ENCODE assay signal across 9 cellular contexts in genomic region chr6:93423542-93423941, GRCh38. TPM values are rescaled to one million over a fixed set of nuclear protein-coding genes. Genes with fewer than 3 reads are reported as not detected.
DNase-seq lines count a peak whose midpoint lies in the region; ATAC-seq, FAIRE-seq and TF ChIP-seq lines count a peak whose summit lies in the region.
"Had no signal": no experiment of that assay in that cellular context is flagged by ENCODE, and none has a peak within 500 bp of the region (broad histone marks: within the 10 kb centered on the region; RNA-seq: fewer than 3 reads in every experiment).

No MANE protein-coding gene starts in this region.

- RAD21 ChIA-PET in GM12878 (lab: Charles Lee; ENCODE audit: unreplicated experiment) = interaction anchor here (1.1 to 2.1 kb wide), 4 partner anchors 295 to 1668 kb away, joined by 4 to 15 read pairs (median 6); no protein-coding TSS in a partner anchor

- TF ChIP-seq POLR2A in GM12878 (IDR thresholded peaks at IDR 0.05; ENCODE audit: low read depth, low read length) = no peak

- in situ Hi-C loops in GM12878 (cut with MboI) = no loop called here

- DNase-seq in D721Med (ENCODE audit: insufficient read length, low spot score) = no peak
- DNase-seq in NCI-H345 treated with DMSO at 0.1 percent for 48 hours (lab: John Stamatoyannopoulos, UW; ENCODE audit: unreplicated experiment) = peak; percentile 32
- no peak for DNase-seq in GM12878 (ENCODE audit: low read depth, low spot score)
- DNase-seq in activated effector memory CD4-positive, alpha-beta T cell treated with anti-CD3 and anti-CD28 coated beads, Interleukin-2, amount 50 U/mL, for 16 hours = no peak

- FAIRE-seq in D721Med (lab: Jason Lieb, UNC) = no peak
- FAIRE-seq in GM12878 (lab: Jason Lieb, UNC) = no peak

- H3K9me3 ChIP-seq in HEK293 (ENCODE audit: control insufficient read depth, insufficient read depth, low read depth, low read length) = no peaks in the 10 kb centered on the region
- H3K9me3 ChIP-seq in GM12878 (replicated peaks; ENCODE audit: control insufficient read depth, insufficient read depth, low read length) = no peaks in the 10 kb centered on the region; the same call in 1 of the 3 replicates

- H3K4me1 ChIP-seq in HEK293 (ENCODE audit: control insufficient read depth, insufficient read depth, low read length) = peaks cover 7% of the 10 kb centered on the region; the same call in 1 of the 2 replicates
- no peaks in the 10 kb centered on the region for H3K4me1 ChIP-seq in GM12878 (ENCODE audit: control insufficient read depth, insufficient read depth, low read length)

- H3K27ac ChIP-seq in HEK293 (ENCODE audit: extremely low read depth, low read depth, low read length) (no peak overlapping the region), GM12878 (ENCODE audit: control insufficient read depth, insufficient read depth) (no peak overlapping the region)

- SMC1A ChIA-PET in GM12878 (lab: Charles Lee; ENCODE audit: uncharacterized antibody, unreplicated experiment) = interaction anchor here (0.6 to 3.9 kb wide), 8 partner anchors 16 to 613 kb away, joined by 3 to 19 read pairs (median 3); no protein-coding TSS in a partner anchor

- POLR2A ChIA-PET in HEK293 (lab: Yijun Ruan, JAX) (no interaction called here), GM12878 (lab: Charles Lee) (interaction anchor here (0.7 kb wide), 1 partner anchor 1020 kb away, joined by 5 read pairs; no protein-coding TSS in a partner anchor)

- intact Hi-C loops in GM12878 (cut with micrococcal nuclease; ENCODE audit: unreplicated experiment) = loop anchor here (5.0 kb wide), 1 partner anchor 386 kb away; no protein-coding TSS in a partner anchor

- H3K27me3 Mint-ChIP-seq in nephron (ENCODE audit: low read depth) = no peaks in the 10 kb centered on the region

- BruUV-seq in GM12878 (replicated peaks; lab: Mats Ljungman, UMichigan) = no TSS peak

- H3K4me1 Mint-ChIP-seq in nephron = peaks cover 19% of the 10 kb centered on the region

- TF ChIP-seq CTCF in D721Med (IDR thresholded peaks at IDR 0.05; ENCODE audit: insufficient read depth, missing control alignments) (peak; percentile 69), HEK293 (tag by site-specific recombination; IDR thresholded peaks at IDR 0.05) (0 out of 2 replicates have a peak, but pooled peaks have one; percentile 29), GM12878 (IDR thresholded peaks at IDR 0.05 in 2 of 3, conservative IDR thresholded peaks at IDR 0.05 in 1 of 3; ENCODE audit: control insufficient read depth in 2 of 3, extremely low read depth in 1 of 3, insufficient read depth in 1 of 3, low read depth in 3 of 3, low read length in 3 of 3) (peak; percentile 43 to 49 (median 44); a peak in 5 of 6 replicates), nephron (IDR thresholded peaks at IDR 0.05; ENCODE audit: unreplicated experiment in 3 of 3) (peak; percentile 64 to 73 (median 64))

- CTCF ChIA-PET in HEK293 (lab: Yijun Ruan, JAX) (interaction anchor here (0.6 to 2.6 kb wide), 60 partner anchors 9 to 1858 kb away, joined by 3 to 28 read pairs (median 4); no protein-coding TSS in a partner anchor), GM12878 (lab: Yijun Ruan, JAX) (interaction anchor here (0.6 to 3.6 kb wide), 12 partner anchors 9 to 1668 kb away, joined by 3 to 35 read pairs (median 3); no protein-coding TSS in a partner anchor)

- H3K4me3 ChIP-seq in HEK293 (ENCODE audit: low read depth, low read length) = no peak overlapping the region
- no peak overlapping the region for H3K4me3 ChIP-seq in GM12878

- H3K27ac Mint-ChIP-seq in nephron = peak overlapping the region in 1 of 3 experiments; percentile 34
- H3K27ac Mint-ChIP-seq: IgD-negative memory B cell had no signal

- H3K27me3 ChIP-seq in GM12878 (replicated peaks in 1 of 2; ENCODE audit: control insufficient read depth in 2 of 2, insufficient read depth in 2 of 2, low read length in 1 of 2) = peaks cover 2 to 9% of the 10 kb centered on the region in 2 experiments; a peak in 2 of 4 replicates

- H3K4me3 Mint-ChIP-seq in nephron = peak overlapping the region in 2 of 3 experiments; percentile 22 to 37
- H3K4me3 Mint-ChIP-seq: IgD-negative memory B cell had no signal

- H3K36me3 Mint-ChIP-seq in nephron (ENCODE audit: low read depth) = no peaks in the 10 kb centered on the region

- no peaks in the 10 kb centered on the region for H3K79me2 ChIP-seq in GM12878 (ENCODE audit: control insufficient read depth, insufficient read depth, low read length)

- 50% methylated on average over 2 of the region's 2 CpGs for WGBS in GM12878 (ENCODE audit: insufficient coverage, insufficient replicate concordance, low lambda C conversion rate, missing lambda C conversion rate)

- no peak for TF ChIP-seq EP300 in GM12878 (IDR thresholded peaks at IDR 0.05; ENCODE audit: borderline replicate concordance in 1 of 2, control insufficient read depth in 1 of 2, low read depth in 2 of 2, low read length in 2 of 2)

- H3K4me2 ChIP-seq in GM12878 (ENCODE audit: control insufficient read depth, insufficient read depth) = no peak overlapping the region

- H2AFZ ChIP-seq in GM12878 (ENCODE audit: control insufficient read depth, low read depth, low read length) = no peak overlapping the region

- H3K9me3 Mint-ChIP-seq in nephron = no peaks in the 10 kb centered on the region

- H3K36me3 ChIP-seq in HEK293 (ENCODE audit: control insufficient read depth in 2 of 2, insufficient read depth in 1 of 2, low read length in 2 of 2) (no peaks in the 10 kb centered on the region), GM12878 (ENCODE audit: control insufficient read depth in 2 of 2, insufficient read depth in 2 of 2, low read length in 1 of 2) (no peaks in the 10 kb centered on the region)

- peak; percentile 54 for TF ChIP-seq RAD21 in GM12878 (IDR thresholded peaks at IDR 0.05; ENCODE audit: insufficient read depth, low read depth, low read length)

- ATAC-seq in GM12878 = peak; percentile 80
- ATAC-seq in activated CD4-positive, CD25-positive, alpha-beta regulatory T cell treated with anti-CD3 and anti-CD28 coated beads, Interleukin-2, amount 50 U/mL, for 24 hours = no peak
- no peak for ATAC-seq in GM21619 (IDR thresholded peaks at IDR 0.05; ENCODE audit: unreplicated experiment)

- H4K20me1 ChIP-seq in GM12878 (ENCODE audit: control insufficient read depth, insufficient read depth) = no peaks in the 10 kb centered on the region

- H3K9ac ChIP-seq in GM12878 (ENCODE audit: control insufficient read depth, insufficient read depth, low read length) = no peak overlapping the region

TF ChIP-seq in HEK293, 187 proteins besides CTCF, POLR2A, EP300 and RAD21 (continues in another document):
- TF ChIP-seq ZNF391 (tag by site-specific recombination; IDR thresholded peaks at IDR 0.05; ENCODE audit: borderline replicate concordance, low read depth) (no peak), PRDM4 (tag by site-specific recombination; IDR thresholded peaks at IDR 0.05) (no peak)

TF ChIP-seq in GM12878, 131 proteins besides CTCF, POLR2A, EP300 and RAD21:
- TF ChIP-seq TAF1 (IDR thresholded peaks at IDR 0.05; ENCODE audit: borderline replicate concordance, low read depth, low read length) = no peak
- peak; percentile 37; the same call in 1 of the 2 replicates for TF ChIP-seq SMC3 (IDR thresholded peaks at IDR 0.05; ENCODE audit: borderline replicate concordance, low read length)

RNA-seq across cellular contexts. Expression of gene EPHA7, which starts 4.2 kb away (rescaled TPM):
- total RNA-seq in GM12878 (2013; cell fraction: nucleolus; rRNA removed) = not detected in 2 replicates
- total RNA-seq in GM12878 (2014; rRNA removed) (not detected in 2 replicates), GM12878 (2014; rRNA removed; fragmentation: Illumina TruSeq; extraction: Trizol) (not detected in 2 replicates), GM12878 (2021) (not detected in 2 replicates)
- not detected for polyA plus RNA-seq in GM12878 (2011; ENCODE audit: low read depth)
- polyA plus RNA-seq in GM12878 (2011; rRNA removed) (not detected in 2 replicates), GM12878 (2014; fragmentation: Illumina TruSeq; extraction: Trizol) (not detected in 2 replicates), GM12878 (2014; fragmentation: Nextera tagmentation; extraction: Ambion mirVana) (not detected), GM12878 (2014; rRNA removed) (not detected in 2 replicates), GM12878 (2016; fragmentation: Nextera tagmentation; extraction: Ambion mirVana) (not detected)
- not detected in 2 replicates for polyA plus RNA-seq in GM12878 (2011; cell fraction: cytosol; rRNA removed)
- polyA plus RNA-seq in GM12878 (2011; cell fraction: nucleus; rRNA removed) = not detected in 2 replicates
- not detected in 2 replicates for polyA plus RNA-seq in GM12878 (2012)
- not detected in 2 replicates for polyA minus RNA-seq in GM12878 (2011; rRNA and poly(A)+ RNA removed)
- not detected in 2 replicates for polyA minus RNA-seq in GM12878 (2011; cell fraction: cytosol; rRNA and poly(A)+ RNA removed)
- polyA minus RNA-seq in GM12878 (2011; cell fraction: nucleus; rRNA and poly(A)+ RNA removed) = not detected in 2 replicates
- polyA plus RNA-seq: IgD-negative memory B cell had no signal
